In the genomic region with DNA sequence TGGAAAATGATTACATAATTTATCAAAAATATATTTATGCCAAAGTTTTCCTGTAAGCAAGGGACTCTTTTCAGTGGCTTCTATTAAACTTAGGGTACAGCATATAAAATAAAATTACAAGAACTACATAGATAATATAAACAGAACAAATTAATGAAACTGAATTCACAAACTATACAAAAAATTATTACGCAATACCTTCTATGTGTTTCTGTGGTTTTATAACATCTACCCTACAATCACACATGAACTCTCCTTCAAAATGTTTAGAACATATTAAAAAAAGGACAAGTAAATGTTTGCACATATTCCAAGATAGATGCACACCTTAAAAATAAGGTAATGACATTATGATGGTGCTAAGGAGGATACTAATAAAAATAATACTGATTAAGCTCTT, we compare ENCODE assay signal across 27 cellular contexts.
"Had no signal": no experiment of that assay in that cellular context is flagged by ENCODE, and none has a peak within 500 bp of the region (broad histone marks: within the 10 kb centered on the region; RNA-seq: fewer than 3 reads in every experiment).

No MANE protein-coding gene starts in this region.

- FAIRE-seq: bronchial epithelial cell had no signal

- H3K4me3 ChIP-seq: SK-N-MC had no signal

- H3K27ac ChIP-seq: SK-N-MC, WERI-Rb-1 had no signal

- ATAC-seq: activated CD8-positive, alpha-beta memory T cell treated with anti-CD3 and anti-CD28 coated beads, Interleukin-2, amount 10 ng/mL, durations not matched to agents 7 days and 5 days; activated naive CD8-positive, alpha-beta T cell treated with anti-CD3 and anti-CD28 coated beads, Interleukin-2, amount 50 U/mL, for 24 hours had no signal

- H3K36me3 ChIP-seq: WERI-Rb-1 had no signal

- DNase-seq: activated CD4-positive, alpha-beta memory T cell treated with anti-CD3 and anti-CD28 coated beads, Interleukin-2, amount 10 ng/mL, durations not matched to agents 7 days and 5 days; activated CD4-positive, alpha-beta T cell treated with anti-CD3 and anti-CD28 coated beads for 1 hour; activated CD4-positive, alpha-beta T cell treated with anti-CD3 and anti-CD28 coated beads for 48 hours; activated CD4-positive, CD25-positive, alpha-beta regulatory T cell; activated CD8-positive, alpha-beta memory T cell treated with anti-CD3 and anti-CD28 coated beads for 24 hours; activated CD8-positive, alpha-beta memory T cell treated with anti-CD3 and anti-CD28 coated beads, Interleukin-2, amount 10 ng/mL, durations not matched to agents 7 days and 5 days; activated CD8-positive, alpha-beta memory T cell treated with anti-CD3 and anti-CD28 coated beads, Interleukin-2, amount 50 U/mL, for 48 hours; activated effector memory CD4-positive, alpha-beta T cell treated with Interleukin-2 at 50 U/mL for 16 hours; activated naive CD4-positive, alpha-beta T cell treated with anti-CD3 and anti-CD28 coated beads, Interleukin-2, amount 10 ng/mL, durations not matched to agents 7 days and 5 days; activated naive CD8-positive, alpha-beta T cell treated with anti-CD3 and anti-CD28 coated beads, Interleukin-2, amount 50 U/mL, for 24 hours; activated T-cell treated with anti-CD3 and anti-CD28 coated beads, Interleukin-2, amount 50 U/mL, for 48 hours; anterior cingulate cortex; caudate nucleus; cerebellar nuclear complex; NCI-H1048; NCI-H1105 treated with DMSO at 0.1 percent for 48 hours; NCI-H1436; NCI-H1694; NCI-H1930; NCI-H2081 treated with DMSO at 0.1 percent for 48 hours; NCI-H446 treated with DMSO at 0.1 percent for 48 hours; NCI-H524; Right ventricle myocardium superior; T1000; WERI-Rb-1 had no signal
